23 cellular contexts compared by ENCODE assay signal in genomic region chr4:176784816-176785215, GRCh38. TPM values are rescaled to one million over a fixed set of nuclear protein-coding genes. Genes with fewer than 3 reads are reported as not detected.
A peak's percentile ranks its signal among the peaks of the same experiment; 100 is the strongest.
DNase-seq lines count a peak whose midpoint lies in the region; ATAC-seq, FAIRE-seq and TF ChIP-seq lines count a peak whose summit lies in the region.
"Had no signal": no experiment of that assay in that cellular context is flagged by ENCODE, and none has a peak within 500 bp of the region (broad histone marks: within the 10 kb centered on the region; RNA-seq: fewer than 3 reads in every experiment).

No MANE protein-coding gene starts in this region.

- H3K9me2 ChIP-seq in SK-N-SH: no peaks in the 10 kb centered on the region

- no peaks in the 10 kb centered on the region for H3K27me3 ChIP-seq in SK-N-SH (ENCODE audit: insufficient read depth)
- no peaks in the 10 kb centered on the region for H3K27me3 ChIP-seq in thyroid gland
- H3K27me3 ChIP-seq: MG63 had no signal

- H3K9ac ChIP-seq in SK-N-SH: no peak overlapping the region

- H3K27ac ChIP-seq in SK-N-SH (ENCODE audit: low read depth in 2 of 2, low read length in 1 of 2): peak overlapping the region; percentile 43 to 92; a peak in 3 of 4 replicates
- peak overlapping the region; percentile 37 to 72 (median 60) for H3K27ac ChIP-seq in thyroid gland
- H3K27ac ChIP-seq: C4-2B had no signal

- H3K4me1 ChIP-seq in SK-N-SH (ENCODE audit: control insufficient read depth in 1 of 2, insufficient read depth in 2 of 2, low read depth in 1 of 2, low read length in 1 of 2) (peaks cover 0 to 25% of the 10 kb centered on the region in 2 experiments; a peak in 2 of 4 replicates), thyroid gland (peaks cover 58 to 64% of the 10 kb centered on the region in 2 donors)

- intact Hi-C loops in thyroid gland (cut with DNase I): no loop called here

- FAIRE-seq in HTR-8/SVneo (lab: Jason Lieb, UNC): peak; percentile 31
- FAIRE-seq: G401.6, GM19239, H1 had no signal

- TF ChIP-seq EP300 in SK-N-SH (IDR thresholded peaks at IDR 0.05; ENCODE audit: borderline replicate concordance in 1 of 2, low read depth in 1 of 2, low read length in 1 of 2): no peak

- H3K9me3 ChIP-seq in SK-N-SH (no peaks in the 10 kb centered on the region), thyroid gland (no peaks in the 10 kb centered on the region)
- H3K9me3 ChIP-seq: MG63 had no signal

- peak overlapping the region; percentile 90 for H3K4me2 ChIP-seq in SK-N-SH

- H3K36me3 ChIP-seq in SK-N-SH (replicated peaks in 1 of 2; ENCODE audit: control insufficient read depth in 1 of 2, insufficient read depth in 2 of 2, low read length in 1 of 2): peaks cover 0 to 45% of the 10 kb centered on the region in 2 experiments
- no peaks in the 10 kb centered on the region for H3K36me3 ChIP-seq in thyroid gland
- H3K36me3 ChIP-seq: MG63 had no signal

- no peak for TF ChIP-seq RAD21 in SK-N-SH (IDR thresholded peaks at IDR 0.05; ENCODE audit: low read length)

- POLR2A ChIA-PET in SK-N-SH (lab: Yijun Ruan, JAX): no interaction called here

- CTCF ChIA-PET in SK-N-SH (lab: Yijun Ruan, JAX): no interaction called here

- TF ChIP-seq POLR2A in thyroid gland (IDR thresholded peaks at IDR 0.05): no peak

- peaks cover 68% of the 10 kb centered on the region for H4K20me1 ChIP-seq in SK-N-SH (ENCODE audit: insufficient read depth)

- no peak overlapping the region for H2AFZ ChIP-seq in SK-N-SH (ENCODE audit: low read depth)

- WGBS in SK-N-SH (ENCODE audit: low lambda C conversion rate): 43% methylated on average over 2 of the region's 2 CpGs
- WGBS in thyroid gland, 2 donors: 48 to 57% methylated on average over 2 of the region's 2 CpGs

- H3K79me2 ChIP-seq in SK-N-SH (ENCODE audit: insufficient read depth): peaks cover 100% of the 10 kb centered on the region

- no peak overlapping the region; a peak in 1 of 4 replicates for H3K4me3 ChIP-seq in SK-N-SH (ENCODE audit: low read depth in 2 of 2, low read length in 1 of 2)
- H3K4me3 ChIP-seq in fibroblast of villous mesenchyme (ENCODE audit: low read depth, low read length): no peak overlapping the region
- H3K4me3 ChIP-seq in thyroid gland (replicated peaks in 1 of 3): no peak overlapping the region
- H3K4me3 ChIP-seq: MG63 had no signal

- H3F3A ChIP-seq in SK-N-SH (replicated peaks; ENCODE audit: insufficient read depth): peaks cover 76% of the 10 kb centered on the region

- ATAC-seq in HG03135 (IDR thresholded peaks at IDR 0.05; ENCODE audit: unreplicated experiment): no peak
- ATAC-seq: Right ventricle myocardium inferior had no signal

- TF ChIP-seq CTCF in SK-N-SH (IDR thresholded peaks at IDR 0.05) (no peak), fibroblast of villous mesenchyme (IDR thresholded peaks at IDR 0.05; ENCODE audit: insufficient read depth, low read depth, low read length) (no peak), thyroid gland (IDR thresholded peaks at IDR 0.05) (no peak)

- DNase-seq in HTR-8/SVneo (ENCODE audit: insufficient read length, low spot score): no peak
- DNase-seq in SK-N-SH: no peak
- peak; percentile 71 for DNase-seq in fibroblast of villous mesenchyme (ENCODE audit: low read depth)
- peak in 1 of 2 donors; percentile 15 for DNase-seq in thyroid gland
- DNase-seq in iPS-NIHi11 (ENCODE audit: low spot score): no peak
- no peak for DNase-seq in stimulated activated CD8-positive, alpha-beta memory T cell treated with anti-CD3 and anti-CD28 coated beads, Interleukin-4, amount 100 ng/mL, for 48 hours
- DNase-seq: AML-193, DND-41, Karpas-422, MG63, NCI-H1092, NCI-H1436 treated with DMSO at 0.1 percent for 48 hours, NCI-H2029 treated with DMSO at 0.1 percent for 48 hours, NCI-H2171, NCI-H526 had no signal

TF ChIP-seq in SK-N-SH, 30 proteins besides CTCF, POLR2A, EP300 and RAD21:
- no peak for TF ChIP-seq TEAD4 (IDR thresholded peaks at IDR 0.05; ENCODE audit: borderline replicate concordance, insufficient read depth)
- no peak for TF ChIP-seq JUND (IDR thresholded peaks at IDR 0.05)
- TF ChIP-seq POLR2AphosphoS5 (IDR thresholded peaks at IDR 0.05; ENCODE audit: low read depth, low read length): no peak
- TF ChIP-seq TCF12 (IDR thresholded peaks at IDR 0.05): no peak
- no peak for TF ChIP-seq RCOR1 (IDR thresholded peaks at IDR 0.05; ENCODE audit: low read length)
- no peak for TF ChIP-seq YY1 (IDR thresholded peaks at IDR 0.05; ENCODE audit: low read depth)
- TF ChIP-seq MXI1 (IDR thresholded peaks at IDR 0.05; ENCODE audit: low read depth, low read length): no peak
- no peak for TF ChIP-seq RFX5 (IDR thresholded peaks at IDR 0.05; ENCODE audit: low read length)
- TF ChIP-seq CHD2 (IDR thresholded peaks at IDR 0.05; ENCODE audit: low read length, partially characterized antibody): no peak

RNA-seq across cellular contexts. Expression of gene VEGFC, which starts 7.9 kb away (rescaled TPM):
- polyA plus RNA-seq in SK-N-SH (2012; rRNA removed): 81.9 and 84.7 TPM in 2 replicates
- 113 and 118 TPM in 2 replicates for polyA plus RNA-seq in SK-N-SH (2012; cell fraction: cytosol; rRNA removed)
- 98.6 and 151 TPM in 2 replicates for polyA plus RNA-seq in SK-N-SH (2012; cell fraction: nucleus; rRNA removed)
- 30.3 and 77.3 TPM in 2 replicates for total RNA-seq in fibroblast of villous mesenchyme
- 10 to 100 TPM; 34.4 to 58.7 (median 43.0) TPM for total RNA-seq in thyroid gland
- total RNA-seq: HT-29 had no signal
- polyA plus RNA-seq: IgD-negative memory B cell had no signal
